In genomic region chr1:174165471-174166137, GRCh38 we compare ENCODE assay signal across 10 cellular contexts. TPM values are rescaled to one million over a fixed set of nuclear protein-coding genes. Genes with fewer than 3 reads are reported as not detected.
DNase-seq lines count a peak whose midpoint lies in the region; ATAC-seq and TF ChIP-seq lines count a peak whose summit lies in the region.
"Had no signal": no experiment of that assay in that cellular context is flagged by ENCODE, and none has a peak within 500 bp of the region (broad histone marks: within the 10 kb centered on the region; RNA-seq: fewer than 3 reads in every experiment).

No MANE protein-coding gene starts in this region.

- H3K36me3 Mint-ChIP-seq in CD14-positive monocyte = peaks cover 3 to 19% of the 10 kb centered on the region in 2 donors

- H3K36me3 ChIP-seq in adrenal gland (replicated peaks in 1 of 2) = no peaks in the 10 kb centered on the region
- H3K36me3 ChIP-seq in liver (ENCODE audit: control insufficient read depth in 4 of 4, insufficient read depth in 3 of 4, low read depth in 1 of 4, low read length in 3 of 4) = peaks cover 0 to 2% (median 0%) of the 10 kb centered on the region in 4 donors

- peak overlapping the region in 5 of 7 donors; percentile 35 to 74 (median 43) for H3K27ac Mint-ChIP-seq in CD14-positive monocyte

- no peaks in the 10 kb centered on the region for H3K9me3 Mint-ChIP-seq in CD14-positive monocyte

- H3K4me3 ChIP-seq in adrenal gland (no peak overlapping the region), liver (ENCODE audit: low read depth in 1 of 3, low read length in 3 of 3) (no peak overlapping the region)

- ATAC-seq in GM21526 (IDR thresholded peaks at IDR 0.05; ENCODE audit: low FRiP score, unreplicated experiment) = no peak

- H3K27me3 Mint-ChIP-seq in CD14-positive monocyte (ENCODE audit: low read depth in 3 of 3) = peaks cover 0 to 5% (median 0%) of the 10 kb centered on the region in 3 donors

- H3K27ac ChIP-seq in adrenal gland = no peak overlapping the region
- no peak overlapping the region for H3K27ac ChIP-seq in liver (ENCODE audit: low read depth in 1 of 2, low read length in 2 of 2)

- H3K4me1 ChIP-seq in adrenal gland (replicated peaks in 1 of 2) (peaks cover 0 to 3% of the 10 kb centered on the region in 2 donors), liver (ENCODE audit: control insufficient read depth in 4 of 4, insufficient read depth in 4 of 4, low read length in 3 of 4) (peaks cover 0 to 8% (median 3%) of the 10 kb centered on the region in 4 donors)

- no peak for TF ChIP-seq CTCF in CD14-positive monocyte (IDR thresholded peaks at IDR 0.05)
- peak; percentile 30 for TF ChIP-seq CTCF in GM13977 (IDR thresholded peaks at IDR 0.05; ENCODE audit: extremely low read depth, insufficient read depth, missing control alignments)
- no peak for TF ChIP-seq CTCF in adrenal gland (IDR thresholded peaks at IDR 0.05)
- TF ChIP-seq CTCF in liver (IDR thresholded peaks at IDR 0.05; ENCODE audit: low read depth, low read length, missing input control) = no peak

- in situ Hi-C loops in GM13977 (cut with MboI; ENCODE audit: low pct_unique_long_range_greater_than_20kb, low sequenced_read_pairs, unreplicated experiment) = no loop called here

- H3K9me3 ChIP-seq in adrenal gland (replicated peaks in 1 of 3) (no peaks in the 10 kb centered on the region), liver (ENCODE audit: control insufficient read depth in 4 of 4, low read length in 3 of 4) (no peaks in the 10 kb centered on the region)

- H3K27me3 ChIP-seq in adrenal gland = no peaks in the 10 kb centered on the region
- no peaks in the 10 kb centered on the region for H3K27me3 ChIP-seq in liver (ENCODE audit: control insufficient read depth in 4 of 4, insufficient read depth in 4 of 4, low read length in 3 of 4)

- DNase-seq in CD14-positive monocyte (ENCODE audit: low spot score) = no peak
- DNase-seq in GM13977 (ENCODE audit: low spot score) = no peak
- DNase-seq in adrenal gland = peak in 6 of 7 donors; percentile 26 to 67 (median 36)
- DNase-seq in cortex of kidney (lab: John Stamatoyannopoulos, UW) = no peak
- no peak for DNase-seq in putamen (ENCODE audit: low spot score)
- DNase-seq in NCI-H187 (lab: John Stamatoyannopoulos, UW) = no peak
- DNase-seq: NCI-H226, retina had no signal

- intact Hi-C loops in CD14-positive monocyte (cut with micrococcal nuclease) (loop anchor here in 1 of 2 donors (10.0 kb wide), 1 partner anchor 301 kb away; the partner anchor contains the start of genes GAS5 and ZBTB37), adrenal gland (cut with DNase I) (no loop called here)

- no peak overlapping the region for H3K4me3 Mint-ChIP-seq in CD14-positive monocyte

- no peak overlapping the region for H3K9ac ChIP-seq in liver (ENCODE audit: low read depth in 1 of 2, low read length in 2 of 2)

- peaks cover 49% of the 10 kb centered on the region for H3K4me1 Mint-ChIP-seq in CD14-positive monocyte

- TF ChIP-seq POLR2A in adrenal gland (IDR thresholded peaks at IDR 0.05) = no peak

- 74 to 87% (median 82%) methylated on average over 6 of the region's 6 CpGs for WGBS in adrenal gland, 4 donors
- WGBS in liver = 82% methylated on average over 6 of the region's 6 CpGs

- TF ChIP-seq RAD21 in liver (IDR thresholded peaks at IDR 0.05) = peak in 1 of 2 donors; percentile 19

TF ChIP-seq in liver, 16 proteins besides CTCF, POLR2A, EP300 and RAD21:
- no peak for TF ChIP-seq MAX (IDR thresholded peaks at IDR 0.05)
- TF ChIP-seq HNF4A (conservative IDR thresholded peaks at IDR 0.05) = peak; percentile 5 to 41
- TF ChIP-seq REST (IDR thresholded peaks at IDR 0.05) = no peak

RNA-seq across cellular contexts. Expression of gene RABGAP1L, which starts 6.3 kb away (rescaled TPM):
- polyA plus RNA-seq in CD14-positive monocyte = 10 to 100 TPM; 63.3 to 75.3 TPM
- 10 to 100 TPM; 13.5 to 29.0 (median 19.7) TPM for total RNA-seq in adrenal gland
- polyA plus RNA-seq in adrenal gland = 10 to 100 TPM; 10.4 to 22.0 (median 14.8) TPM
- total RNA-seq in liver = 10 to 100 TPM; 28.0 to 53.5 TPM
- 1 to 10 TPM; 4.8 to 9.6 TPM for polyA plus RNA-seq in liver

Comparison
In these comparisons a context has a peak if more than half of its experiments do, and no peak if none do; other contexts are left out.
1. DNase-seq: peak in adrenal gland (6 of 7); none in CD14-positive monocyte (single experiment), GM13977 (single experiment), cortex of kidney (single experiment), putamen (single experiment) and NCI-H187 (0 of 2).